10 cellular contexts compared by ENCODE assay signal in genomic region chr10:99234739-99235468, GRCh38. TPM values are rescaled to one million over a fixed set of nuclear protein-coding genes. Genes with fewer than 3 reads are reported as not detected.
DNase-seq lines count a peak whose midpoint lies in the region; ATAC-seq and TF ChIP-seq lines count a peak whose summit lies in the region.
"Had no signal": no experiment of that assay in that cellular context is flagged by ENCODE, and none has a peak within 500 bp of the region (broad histone marks: within the 10 kb centered on the region; RNA-seq: fewer than 3 reads in every experiment).

No MANE protein-coding gene starts in this region.

- peaks cover 78% of the 10 kb centered on the region for H3K27me3 Mint-ChIP-seq in activated T-cell treated with anti-CD3 and anti-CD28 coated beads, Interleukin-2, amount 50 U/mL, for 4 hours (ENCODE audit: low read depth)

- H3K4me1 ChIP-seq in left lung = peaks cover 10 to 25% of the 10 kb centered on the region in 2 donors
- H3K4me1 ChIP-seq in tibial nerve = peaks cover 0 to 51% (median 20%) of the 10 kb centered on the region in 4 donors
- H3K4me1 ChIP-seq: BE2C had no signal

- peak overlapping the region; percentile 61 for H3K4me3 Mint-ChIP-seq in activated T-cell treated with anti-CD3 and anti-CD28 coated beads, Interleukin-2, amount 50 U/mL, for 4 hours

- 3 to 4% methylated on average over 17 of the region's 17 CpGs for WGBS in tibial nerve, 2 donors

- H3K36me3 Mint-ChIP-seq in activated T-cell treated with anti-CD3 and anti-CD28 coated beads, Interleukin-2, amount 50 U/mL, for 4 hours (ENCODE audit: insufficient read depth) = no peaks in the 10 kb centered on the region

- TF ChIP-seq POLR2A in tibial nerve (IDR thresholded peaks at IDR 0.05) = no peak

- H3K36me3 ChIP-seq in left lung (no peaks in the 10 kb centered on the region), tibial nerve (no peaks in the 10 kb centered on the region)
- H3K36me3 ChIP-seq: BE2C had no signal

- H3K4me3 ChIP-seq in left lung (peak overlapping the region; percentile 10 to 37), tibial nerve (peak overlapping the region in 3 of 4 donors; percentile 37 to 56 (median 49))

- H3K9me3 ChIP-seq in left lung (no peaks in the 10 kb centered on the region), tibial nerve (no peaks in the 10 kb centered on the region)
- H3K9me3 ChIP-seq: BE2C had no signal

- no peak overlapping the region for H3K27ac ChIP-seq in left lung
- H3K27ac ChIP-seq in tibial nerve = no peak overlapping the region

- no peak for DNase-seq in activated T-cell treated with anti-CD3 and anti-CD28 coated beads, Interleukin-2, amount 50 U/mL, for 4 hours
- no peak for DNase-seq in activated T-cell treated with anti-CD3 and anti-CD28 coated beads, Interleukin-2, amount 50 U/mL, for 48 hours
- DNase-seq in astrocyte of the hippocampus (ENCODE audit: low read depth, low spot score) (peak; percentile 19), left lung (no peak), tibial nerve (ENCODE audit: low spot score in 2 of 2) (no peak), GM20000 (ENCODE audit: low spot score) (no peak)
- DNase-seq: BE2C had no signal

- intact Hi-C loops in left lung (cut with DNase I) = no loop called here

- TF ChIP-seq EP300 in tibial nerve (IDR thresholded peaks at IDR 0.05) = no peak

- no peak for ATAC-seq in activated T-cell treated with anti-CD3 and anti-CD28 coated beads, Interleukin-2, amount 50 U/mL, for 4 hours
- no peak for ATAC-seq in left lung
- ATAC-seq in esophagus mucosa = no peak
- ATAC-seq in HG03432 (IDR thresholded peaks at IDR 0.05; ENCODE audit: unreplicated experiment) = no peak
- ATAC-seq: HepG2 had no signal

- H3K27me3 ChIP-seq in left lung = peaks cover 84 to 100% of the 10 kb centered on the region in 2 donors
- peaks cover 0 to 95% of the 10 kb centered on the region in 2 donors for H3K27me3 ChIP-seq in tibial nerve

- no peaks in the 10 kb centered on the region for H3K9me3 Mint-ChIP-seq in activated T-cell treated with anti-CD3 and anti-CD28 coated beads, Interleukin-2, amount 50 U/mL, for 4 hours

- H3K4me1 Mint-ChIP-seq in activated T-cell treated with anti-CD3 and anti-CD28 coated beads, Interleukin-2, amount 50 U/mL, for 4 hours (ENCODE audit: low read depth) = peaks cover 25% of the 10 kb centered on the region

- no peak for TF ChIP-seq CTCF in left lung (IDR thresholded peaks at IDR 0.05)
- no peak for TF ChIP-seq CTCF in tibial nerve (IDR thresholded peaks at IDR 0.05)
- no peak for TF ChIP-seq CTCF in GM20000 (IDR thresholded peaks at IDR 0.05; ENCODE audit: extremely low read depth, missing control alignments)

RNA-seq across cellular contexts. Expression of gene HPSE2, which starts 0.7 kb away (rescaled TPM):
- total RNA-seq in activated T-cell treated with anti-CD3 and anti-CD28 coated beads, Interleukin-2, amount 50 U/mL, for 4 hours = not detected
- total RNA-seq in left lung (under 1 TPM; 0.50 to 0.99 TPM), tibial nerve (under 1 TPM in 1 of 4 donors, not detected in 3; 0.63 TPM), esophagus mucosa (0.20 TPM)
- total RNA-seq: HepG2 had no signal
